In the genomic region with DNA sequence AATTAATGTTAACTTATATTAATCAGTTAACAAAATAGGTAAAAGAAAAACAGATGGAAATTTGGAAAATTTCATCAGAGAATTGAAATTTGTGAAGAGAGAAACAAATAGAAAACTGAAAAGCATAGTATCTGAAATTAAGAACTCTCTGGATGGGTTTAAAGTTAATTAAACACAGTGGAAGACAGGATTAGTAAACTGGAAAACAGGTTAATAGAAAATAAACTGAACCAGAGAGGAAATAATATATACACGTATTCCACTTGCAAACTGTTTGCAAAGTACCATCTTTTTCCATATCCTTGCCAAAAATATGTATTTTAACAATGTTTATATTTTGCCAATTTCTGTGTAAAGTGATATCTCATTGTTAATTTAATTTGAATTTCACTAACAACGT, we compare ENCODE assay signal across 34 cellular contexts.
"Had no signal": no experiment of that assay in that cellular context is flagged by ENCODE, and none has a peak within 500 bp of the region (broad histone marks: within the 10 kb centered on the region; RNA-seq: fewer than 3 reads in every experiment).

No MANE protein-coding gene starts in this region.

- H3K36me3 ChIP-seq: MG63 had no signal

- H3K9me3 ChIP-seq: MG63 had no signal

- H3K4me2 ChIP-seq: KMS-11 had no signal

- DNase-seq: Karpas-422, Kasumi-1, KG1, MG63, MM.1S, MV-4-11, NCI-H1048, NCI-H1092, NCI-H1092 treated with DMSO at 0.1 percent for 48 hours, NCI-H1105, NCI-H1105 treated with DMSO at 0.1 percent for 48 hours, NCI-H1417, NCI-H1417 treated with DMSO at 0.1 percent for 48 hours, NCI-H1436, NCI-H1436 treated with DMSO at 0.1 percent for 48 hours, NCI-H146, NCI-H1694, NCI-H1694 treated with DMSO at 0.1 percent for 48 hours, NCI-H187, NCI-H187 treated with DMSO at 0.1 percent for 48 hours, NCI-H1930, NCI-H2029, NCI-H2029 treated with DMSO at 0.1 percent for 48 hours, NCI-H2081, NCI-H2081 treated with DMSO at 0.1 percent for 48 hours, NCI-H2107, NCI-H2171, NCI-H2171 treated with DMSO at 0.1 percent for 48 hours, NCI-H2227 treated with DMSO at 0.1 percent for 48 hours, NCI-H226, NCI-H345, NCI-H446, NCI-H446 treated with DMSO at 0.1 percent for 48 hours had no signal

- H3K9ac ChIP-seq: KMS-11 had no signal

- H3K4me3 ChIP-seq: MG63 had no signal

- H3K27ac ChIP-seq: KMS-11 had no signal
